Comparison of ENCODE assay signal across 1 cellular context in genomic region chr5:35230043-35230611, GRCh38.
TF ChIP-seq lines count a peak whose summit lies in the region.

TSS of gene PRLR (minus strand) at chr5:35230487. CDS start at chr5:35089620, 140,867 bp downstream.

TF ChIP-seq in HepG2, 621 proteins besides CTCF, POLR2A, EP300 and RAD21 (continued from another document and continues in another):
- TF ChIP-seq UBTF (CRISPR knock-in tag; IDR thresholded peaks at IDR 0.05) = peak; percentile 44; the same call in 1 of the 2 replicates
- no peak for TF ChIP-seq MLXIP (CRISPR knock-in tag; IDR thresholded peaks at IDR 0.05; ENCODE audit: borderline replicate concordance)
- TF ChIP-seq IRF2 (CRISPR knock-in tag; IDR thresholded peaks at IDR 0.05) = peak; percentile 27; the same call in 1 of the 2 replicates
- TF ChIP-seq THAP11 (CRISPR knock-in tag; IDR thresholded peaks at IDR 0.05) = 0 out of 2 replicates have a peak, but pooled peaks have one; percentile 15
- peak; percentile 82 for TF ChIP-seq SALL1 (CRISPR knock-in tag; IDR thresholded peaks at IDR 0.05)
- TF ChIP-seq REST (IDR thresholded peaks at IDR 0.05; ENCODE audit: borderline replicate concordance in 1 of 2, low read depth in 1 of 2, low read length in 2 of 2) = peak in 1 of 2 experiments; percentile 7; a peak in 1 of 4 replicates
- no peak for TF ChIP-seq ZNF646 (CRISPR knock-in tag; IDR thresholded peaks at IDR 0.05)
- TF ChIP-seq SPEN (CRISPR knock-in tag; IDR thresholded peaks at IDR 0.05; ENCODE audit: low read depth) = no peak
- TF ChIP-seq ETV6 (CRISPR knock-in tag; conservative IDR thresholded peaks at IDR 0.05) = no peak
- peak; percentile 46; the same call in 1 of the 2 replicates for TF ChIP-seq HES4 (CRISPR knock-in tag; IDR thresholded peaks at IDR 0.05; ENCODE audit: borderline replicate concordance)
- TF ChIP-seq RBM22 (optimal IDR thresholded peaks at IDR 0.05; ENCODE audit: low read length) = no peak
- no peak for TF ChIP-seq ZNF772 (CRISPR knock-in tag; IDR thresholded peaks at IDR 0.05)
- TF ChIP-seq SMAD3 (CRISPR knock-in tag; IDR thresholded peaks at IDR 0.05) = no peak
- peak; percentile 49; the same call in 1 of the 2 replicates for TF ChIP-seq RARA (CRISPR knock-in tag; IDR thresholded peaks at IDR 0.05)
- no peak for TF ChIP-seq HDAC6 (IDR thresholded peaks at IDR 0.05; ENCODE audit: low read depth, low read length)
- peak; percentile 76; the same call in 1 of the 2 replicates for TF ChIP-seq TFDP1 (CRISPR knock-in tag; IDR thresholded peaks at IDR 0.05; ENCODE audit: borderline replicate concordance)
- TF ChIP-seq CENPT (CRISPR knock-in tag; IDR thresholded peaks at IDR 0.05; ENCODE audit: low read depth) = no peak
- TF ChIP-seq ZNF580 (CRISPR knock-in tag; IDR thresholded peaks at IDR 0.05; ENCODE audit: borderline replicate concordance, low read depth) = no peak
- no peak for TF ChIP-seq TFAP4 (IDR thresholded peaks at IDR 0.05; ENCODE audit: borderline replicate concordance, low read depth)
- peak; percentile 50; the same call in 1 of the 2 replicates for TF ChIP-seq ZNF800 (CRISPR knock-in tag; IDR thresholded peaks at IDR 0.05)
- peak; percentile 47; the same call in 1 of the 2 replicates for TF ChIP-seq ZNF792 (CRISPR knock-in tag; IDR thresholded peaks at IDR 0.05)
- TF ChIP-seq FOXM1 (CRISPR knock-in tag; IDR thresholded peaks at IDR 0.05) = no peak
- peak; percentile 38; the same call in 1 of the 2 replicates for TF ChIP-seq ZFP91 (CRISPR knock-in tag; IDR thresholded peaks at IDR 0.05; ENCODE audit: borderline replicate concordance)
- no peak for TF ChIP-seq ZSCAN12 (CRISPR knock-in tag; IDR thresholded peaks at IDR 0.05)
- no peak for TF ChIP-seq ZFP36L2 (CRISPR knock-in tag; IDR thresholded peaks at IDR 0.05)
- TF ChIP-seq ZNF350 (CRISPR knock-in tag; IDR thresholded peaks at IDR 0.05; ENCODE audit: borderline replicate concordance, low read depth) = 0 out of 2 replicates have a peak, but pooled peaks have one; percentile 1
- peak; percentile 63; the same call in 1 of the 2 replicates for TF ChIP-seq SOX5 (CRISPR knock-in tag; IDR thresholded peaks at IDR 0.05; ENCODE audit: borderline replicate concordance)
- peak; percentile 97 for TF ChIP-seq ZNF777 (CRISPR knock-in tag; IDR thresholded peaks at IDR 0.05)
- TF ChIP-seq SP5 (CRISPR knock-in tag; IDR thresholded peaks at IDR 0.05; ENCODE audit: borderline replicate concordance, low read depth) = no peak
